In genomic region chr6:26304213-26305096, GRCh38 we compare ENCODE assay signal across 8 cellular contexts.
DNase-seq lines count a peak whose midpoint lies in the region; ATAC-seq and TF ChIP-seq lines count a peak whose summit lies in the region.

No MANE protein-coding gene starts in this region.

- no peak overlapping the region for H4K8ac ChIP-seq in H9 (replicated peaks; ENCODE audit: insufficient read length, low read depth, low read length)

- H3K9ac ChIP-seq in H9 (ENCODE audit: extremely low read depth, insufficient read length, low read length): peak overlapping the region; percentile 51

- DNase-seq in CD4-positive, alpha-beta memory T cell: peak; percentile 44 to 75 (median 72)
- no peak for DNase-seq in H9
- DNase-seq in RWPE2 (ENCODE audit: low spot score): no peak
- DNase-seq in coronary artery (ENCODE audit: low spot score): no peak
- DNase-seq in medulla oblongata (ENCODE audit: extremely low spot score): peak; percentile 85
- peak in 1 of 2 donors; percentile 50 for DNase-seq in tibial artery
- DNase-seq in NCI-H128 (lab: John Stamatoyannopoulos, UW; ENCODE audit: unreplicated experiment): no peak

- WGBS in H9 (ENCODE audit: extremely low coverage, insufficient read length, low lambda C conversion rate): no CpG with 5 or more reads among the region's 12 CpGs

- H3K27me3 Mint-ChIP-seq in CD4-positive, alpha-beta memory T cell: peaks cover 0 to 2% of the 10 kb centered on the region in 2 donors
- peaks cover 2% of the 10 kb centered on the region; the same call in 1 of the 2 replicates for H3K27me3 Mint-ChIP-seq in H9 (ENCODE audit: low read depth)

- no peak overlapping the region for H3K18ac ChIP-seq in H9 (ENCODE audit: insufficient read length, low read depth, low read length)

- H3K27ac Mint-ChIP-seq in CD4-positive, alpha-beta memory T cell: peak overlapping the region in 6 of 7 donors; percentile 92 to 96 (median 94)
- peak overlapping the region; percentile 50 to 79 (median 79); a peak in 4 of 7 replicates for H3K27ac Mint-ChIP-seq in H9

- peak overlapping the region; percentile 86 to 97 (median 93) for H3K4me3 Mint-ChIP-seq in CD4-positive, alpha-beta memory T cell
- peak overlapping the region; percentile 89 to 95 for H3K4me3 Mint-ChIP-seq in H9

- H2BK5ac ChIP-seq in H9 (ENCODE audit: insufficient read length, low read length): no peak overlapping the region

- no peaks in the 10 kb centered on the region for H3K27me3 ChIP-seq in CD4-positive, alpha-beta memory T cell (ENCODE audit: insufficient read depth, low read length)
- H3K27me3 ChIP-seq in H9 (ENCODE audit: insufficient read depth, low read length) (no peaks in the 10 kb centered on the region), RWPE2 (ENCODE audit: insufficient read depth, poor library complexity, severe bottlenecking) (no peaks in the 10 kb centered on the region), tibial artery (peaks cover 0 to 2% of the 10 kb centered on the region in 2 donors)

- no peak overlapping the region for H4K91ac ChIP-seq in H9 (ENCODE audit: insufficient read length, low read depth, low read length)

- H3K9me3 ChIP-seq in CD4-positive, alpha-beta memory T cell (ENCODE audit: control insufficient read depth in 1 of 2, low read length in 2 of 2): no peaks in the 10 kb centered on the region
- no peaks in the 10 kb centered on the region for H3K9me3 ChIP-seq in H9 (ENCODE audit: control insufficient read depth, low read depth, low read length)
- no peaks in the 10 kb centered on the region for H3K9me3 ChIP-seq in RWPE2 (ENCODE audit: severe bottlenecking)
- H3K9me3 ChIP-seq in tibial artery: no peaks in the 10 kb centered on the region

- peak; percentile 12 for ATAC-seq in RWPE2 (ENCODE audit: low read depth)
- no peak for ATAC-seq in HG03280 (IDR thresholded peaks at IDR 0.05; ENCODE audit: unreplicated experiment)

- H3K56ac ChIP-seq in H9 (ENCODE audit: insufficient read length, low read depth, low read length): no peak overlapping the region

- H3K27ac ChIP-seq in CD4-positive, alpha-beta memory T cell (ENCODE audit: low read depth, low read length): peak overlapping the region; percentile 51
- H3K27ac ChIP-seq in H9 (ENCODE audit: insufficient read length, low read depth, low read length): no peak overlapping the region
- peak overlapping the region; percentile 27 for H3K27ac ChIP-seq in RWPE2 (ENCODE audit: poor library complexity, severe bottlenecking)
- peak overlapping the region; percentile 58 to 84 for H3K27ac ChIP-seq in coronary artery
- H3K27ac ChIP-seq in tibial artery: peak overlapping the region; percentile 23 to 30

- no peaks in the 10 kb centered on the region for H3K79me2 ChIP-seq in H9 (ENCODE audit: insufficient read depth, low read length)

- H3K9me3 Mint-ChIP-seq in CD4-positive, alpha-beta memory T cell: peaks cover 0 to 10% (median 0%) of the 10 kb centered on the region in 8 donors
- no peaks in the 10 kb centered on the region; a peak in 3 of 5 replicates for H3K9me3 Mint-ChIP-seq in H9

- H4K5ac ChIP-seq in H9 (ENCODE audit: insufficient read length, low read depth, low read length): no peak overlapping the region

- no peaks in the 10 kb centered on the region for H4K20me1 ChIP-seq in H9 (ENCODE audit: control insufficient read depth, insufficient read depth, insufficient read length)

- no peak overlapping the region for H2AK5ac ChIP-seq in H9 (ENCODE audit: insufficient read length, low read length)

- CTCF ChIA-PET in CD4-positive, alpha-beta memory T cell (lab: Charles Lee; ENCODE audit: partially characterized antibody): no interaction called here

- H3K4me1 Mint-ChIP-seq in CD4-positive, alpha-beta memory T cell: peaks cover 15 to 36% (median 26%) of the 10 kb centered on the region in 4 donors
- H3K4me1 Mint-ChIP-seq in H9: peaks cover 6 to 9% of the 10 kb centered on the region in 2 experiments

- peak overlapping the region; percentile 82 for H2AFZ ChIP-seq in H9 (ENCODE audit: low read length)

- POLR2A ChIA-PET in CD4-positive, alpha-beta memory T cell (lab: Charles Lee; ENCODE audit: partially characterized antibody): interaction anchor here (0.6 to 2.1 kb wide), 14 partner anchors 13 to 229 kb away, joined by 3 to 23 read pairs (median 4); a partner anchor contains a TSS

- TF ChIP-seq CTCF in H9 (conservative IDR thresholded peaks at IDR 0.05) (no peak), RWPE2 (IDR thresholded peaks at IDR 0.05; ENCODE audit: poor library complexity, severe bottlenecking) (no peak), coronary artery (IDR thresholded peaks at IDR 0.05) (no peak), tibial artery (IDR thresholded peaks at IDR 0.05) (no peak)

- intact Hi-C loops in CD4-positive, alpha-beta memory T cell (cut with micrococcal nuclease): loop anchor here (1.0 kb wide), 2 partner anchors 9 to 13 kb away; no protein-coding TSS in a partner anchor
- intact Hi-C loops in tibial artery (cut with DNase I; ENCODE audit: low total_unique reads): no loop called here

- no peaks in the 10 kb centered on the region for H3K79me1 ChIP-seq in H9 (ENCODE audit: insufficient read depth, low read depth, low read length, poor library complexity, severe bottlenecking)

- H2BK15ac ChIP-seq in H9 (ENCODE audit: low read depth, low read length): no peak overlapping the region

- H3K4me1 ChIP-seq in CD4-positive, alpha-beta memory T cell (ENCODE audit: insufficient read depth, low read length): peaks cover 19% of the 10 kb centered on the region
- no peaks in the 10 kb centered on the region for H3K4me1 ChIP-seq in H9 (ENCODE audit: insufficient read depth, low read length)
- H3K4me1 ChIP-seq in RWPE2 (ENCODE audit: insufficient read depth, poor library complexity, severe bottlenecking): peaks cover 4% of the 10 kb centered on the region
- H3K4me1 ChIP-seq in tibial artery: no peaks in the 10 kb centered on the region

- H2BK20ac ChIP-seq in H9 (ENCODE audit: low read depth, low read length, poor library complexity, severe bottlenecking): no peak overlapping the region

- H3K14ac ChIP-seq in H9 (ENCODE audit: insufficient read depth, low read length): no peak overlapping the region

- H3K4me2 ChIP-seq in H9 (ENCODE audit: insufficient read depth, insufficient read length, low read length): peak overlapping the region; percentile 58

- no peak overlapping the region for H3K4ac ChIP-seq in H9 (ENCODE audit: low read depth, low read length)

- peak overlapping the region; percentile 33 to 59 for H3K4me3 ChIP-seq in CD4-positive, alpha-beta memory T cell (ENCODE audit: low read length in 2 of 2)
- peak overlapping the region; percentile 32 for H3K4me3 ChIP-seq in RWPE2 (ENCODE audit: severe bottlenecking)
- H3K4me3 ChIP-seq in coronary artery: peak overlapping the region; percentile 69
- peak overlapping the region; percentile 35 to 42 for H3K4me3 ChIP-seq in tibial artery

- H3K36me3 ChIP-seq in CD4-positive, alpha-beta memory T cell (ENCODE audit: insufficient read depth, low read length): no peaks in the 10 kb centered on the region
- H3K36me3 ChIP-seq in RWPE2 (ENCODE audit: low read depth) (no peaks in the 10 kb centered on the region), tibial artery (no peaks in the 10 kb centered on the region)

- no peaks in the 10 kb centered on the region for H3K23me2 ChIP-seq in H9 (ENCODE audit: insufficient read length, low read depth, low read length, poor library complexity, severe bottlenecking)

- no peak overlapping the region for H3K23ac ChIP-seq in H9 (ENCODE audit: insufficient read length, low read depth, low read length)

- peaks cover 0 to 7% of the 10 kb centered on the region in 2 donors for H3K36me3 Mint-ChIP-seq in CD4-positive, alpha-beta memory T cell
- no peaks in the 10 kb centered on the region for H3K36me3 Mint-ChIP-seq in H9 (ENCODE audit: insufficient read depth in 1 of 3, low read depth in 3 of 3)

- no peak overlapping the region for H2BK12ac ChIP-seq in H9 (ENCODE audit: insufficient read length, low read depth, low read length)

- H3T11ph ChIP-seq in H9 (ENCODE audit: low read length): no peak overlapping the region

- no peak overlapping the region for H2BK120ac ChIP-seq in H9 (ENCODE audit: low read depth, low read length, poor library complexity, severe bottlenecking)

Comparison
In these comparisons a context has a peak if more than half of its experiments do, and no peak if none do; other contexts are left out.
1. DNase-seq: peak in CD4-positive, alpha-beta memory T cell (5 of 5) and medulla oblongata (single experiment); none in H9 (single experiment), RWPE2 (single experiment), coronary artery (single experiment) and NCI-H128 (single experiment).
2. Peak in every context shown above with its lines, with median percentiles within 50 percentile points of each other: H3K4me3 ChIP-seq.